8 cellular contexts compared by ENCODE assay signal in the genomic region with DNA sequence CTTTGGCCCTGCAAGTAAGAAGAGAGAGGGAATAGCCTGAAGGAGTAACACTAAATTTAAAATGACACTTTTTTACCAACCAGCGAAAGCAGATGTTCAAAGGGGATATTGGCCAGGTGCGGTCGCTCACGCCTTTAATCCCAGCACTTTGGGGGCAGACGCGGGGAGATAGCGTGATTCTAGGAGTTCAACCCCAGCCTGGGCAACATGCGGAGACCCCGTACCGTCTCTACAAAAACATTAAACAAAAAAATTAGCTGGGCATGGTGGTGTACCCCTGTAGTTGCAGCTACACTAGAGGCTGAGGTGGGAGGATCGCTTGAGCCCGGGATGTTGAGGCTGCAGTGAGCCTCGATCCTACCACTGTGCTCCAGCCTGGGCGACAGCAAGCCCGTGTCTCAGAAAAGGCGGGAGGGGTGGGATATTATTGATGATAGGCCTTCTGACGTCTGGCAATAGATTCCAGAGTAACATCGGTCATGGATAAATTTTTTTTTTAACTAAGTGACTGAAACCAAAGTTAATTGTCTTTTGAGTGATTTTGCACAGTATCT. TPM values are rescaled to one million over a fixed set of nuclear protein-coding genes. Genes with fewer than 3 reads are reported as not detected.
A peak's percentile ranks its signal among the peaks of the same experiment; 100 is the strongest.
DNase-seq lines count a peak whose midpoint lies in the region; ATAC-seq and TF ChIP-seq lines count a peak whose summit lies in the region.

No MANE protein-coding gene starts in this region.

- H3K56ac ChIP-seq in mesendoderm (ENCODE audit: low read length), result peak overlapping the region; percentile 100

- no peak overlapping the region for H4K5ac ChIP-seq in mesendoderm (ENCODE audit: low read length)

- peak overlapping the region; percentile 77 for H3K18ac ChIP-seq in mesendoderm (ENCODE audit: low read length)

- peaks cover 3% of the 10 kb centered on the region for H3K79me1 ChIP-seq in mesendoderm (ENCODE audit: low read length)

- peak overlapping the region; percentile 67 for H3K4me2 ChIP-seq in mesendoderm (ENCODE audit: low read length)

- no peak overlapping the region for H2BK120ac ChIP-seq in mesendoderm (ENCODE audit: low read depth, low read length)

- H3K23ac ChIP-seq in mesendoderm (ENCODE audit: low read length), result no peak overlapping the region

- H2AK5ac ChIP-seq in mesendoderm (ENCODE audit: low read length), result no peak overlapping the region

- no peak overlapping the region for H2BK15ac ChIP-seq in mesendoderm (replicated peaks; ENCODE audit: low read depth)

- H2AFZ ChIP-seq in ACC112 (ENCODE audit: low read length, unreplicated experiment), result no peak overlapping the region

- peaks cover 57% of the 10 kb centered on the region for H3K79me2 ChIP-seq in ACC112 (ENCODE audit: control insufficient read depth, insufficient read depth, low read length, unreplicated experiment)
- H3K79me2 ChIP-seq in mesendoderm (ENCODE audit: control insufficient read depth, insufficient read depth, low read length), result peaks cover 17% of the 10 kb centered on the region

- H3K4me1 ChIP-seq in ACC112 (ENCODE audit: control insufficient read depth, insufficient read depth, low read length, unreplicated experiment) (peaks cover 25% of the 10 kb centered on the region), mesendoderm (ENCODE audit: control insufficient read depth, low read depth, low read length) (peaks cover 2% of the 10 kb centered on the region)

- H3K27me3 ChIP-seq in ACC112 (ENCODE audit: insufficient read depth, low read length) (no peaks in the 10 kb centered on the region), H7 (ENCODE audit: control insufficient read depth, insufficient read depth, low read length) (no peaks in the 10 kb centered on the region), brain microvascular endothelial cell (replicated peaks) (no peaks in the 10 kb centered on the region), mesendoderm (ENCODE audit: insufficient read depth, low read length, poor library complexity) (no peaks in the 10 kb centered on the region)

- H3K27ac ChIP-seq in ACC112 (ENCODE audit: low read depth, low read length), result peak overlapping the region; percentile 70
- H3K27ac ChIP-seq in brain microvascular endothelial cell, result peak overlapping the region; percentile 95
- no peak overlapping the region for H3K27ac ChIP-seq in mesendoderm (ENCODE audit: low read depth, low read length)

- peaks cover 18% of the 10 kb centered on the region for H3K36me3 ChIP-seq in ACC112 (ENCODE audit: insufficient read depth, low read length)
- 0 out of 2 replicates have a peak, but pooled peaks cover 2% of the 10 kb centered on the region for H3K36me3 ChIP-seq in H7 (replicated peaks; ENCODE audit: control insufficient read depth, insufficient read depth, low read length)
- H3K36me3 ChIP-seq in brain microvascular endothelial cell (replicated peaks), result peaks cover 4% of the 10 kb centered on the region
- no peaks in the 10 kb centered on the region for H3K36me3 ChIP-seq in mesendoderm (ENCODE audit: control insufficient read depth, insufficient read depth, low read length)

- no peak for TF ChIP-seq CTCF in brain microvascular endothelial cell (IDR thresholded peaks at IDR 0.05; ENCODE audit: low read depth, low read length, missing control alignments)

- H3K4me3 ChIP-seq in ACC112 (ENCODE audit: low read depth, low read length) (peak overlapping the region; percentile 94), H7 (ENCODE audit: insufficient read depth, low read depth, low read length) (peak overlapping the region; percentile 97), brain microvascular endothelial cell (ENCODE audit: low read depth, low read length) (peak overlapping the region; percentile 98), mesendoderm (ENCODE audit: low read length) (peak overlapping the region; percentile 99)

- ATAC-seq in HG02642 (IDR thresholded peaks at IDR 0.05; ENCODE audit: poor library complexity, unreplicated experiment) (no peak), GM21723 (IDR thresholded peaks at IDR 0.05; ENCODE audit: unreplicated experiment) (no peak)

- DNase-seq in H7 (no peak), brain microvascular endothelial cell (no peak), mesendoderm (peak; percentile 20), NCI-H1694 treated with DMSO at 0.1 percent for 48 hours (lab: John Stamatoyannopoulos, UW) (no peak), D341Med (ENCODE audit: low spot score) (no peak)

- no peak overlapping the region for H4K8ac ChIP-seq in mesendoderm (ENCODE audit: low read depth, low read length)

- H3K9ac ChIP-seq in mesendoderm (ENCODE audit: low read length), result peak overlapping the region; percentile 99

- in situ Hi-C loops in brain microvascular endothelial cell (cut with HindIII; ENCODE audit: low pct_ligation_motif_present, low sequenced_read_pairs), result loop anchor here (25.0 kb wide), 1 partner anchor 90 kb away; the partner anchor contains the start of gene PCF11

- peak overlapping the region; percentile 3 for H2BK5ac ChIP-seq in mesendoderm (ENCODE audit: low read length)

- WGBS in mesendoderm (ENCODE audit: extremely low coverage, insufficient coverage, low lambda C conversion rate), result no CpG with 5 or more reads among the region's 18 CpGs

- H3K4ac ChIP-seq in mesendoderm (ENCODE audit: low read depth, low read length), result peak overlapping the region; percentile 91

RNA-seq across cellular contexts. Expression of gene RAB30, which starts 1.1 kb away (rescaled TPM):
- 4.5 and 6.2 TPM in 2 replicates for total RNA-seq in H7 (2014; rRNA removed; shearing (Covaris generic))
- 7.6 TPM for polyA plus RNA-seq in mesendoderm (2013, experiment 1 of 2)
- polyA plus RNA-seq in mesendoderm (2013, experiment 2 of 2), result 8.3 TPM
